In genomic region chr19:45368737-45369340, GRCh38 we compare ENCODE assay signal across 16 cellular contexts. TPM values are rescaled to one million over a fixed set of nuclear protein-coding genes. Genes with fewer than 3 reads are reported as not detected.
DNase-seq lines count a peak whose midpoint lies in the region; ATAC-seq and TF ChIP-seq lines count a peak whose summit lies in the region.
"Had no signal": no experiment of that assay in that cellular context is flagged by ENCODE, and none has a peak within 500 bp of the region (broad histone marks: within the 10 kb centered on the region; RNA-seq: fewer than 3 reads in every experiment).

No MANE protein-coding gene starts in this region.

- H4K20me1 ChIP-seq in PC-9 (ENCODE audit: insufficient read depth), result no peaks in the 10 kb centered on the region

- H3K9me2 ChIP-seq in PC-9 (ENCODE audit: insufficient read depth), result no peaks in the 10 kb centered on the region

- H3K9me3 Mint-ChIP-seq in stimulated activated naive CD8-positive, alpha-beta T cell treated with anti-CD3 and anti-CD28 coated beads, Interleukin-15, Interleukin-2, amounts not matched to agents 100 ng/mL and 50 ng/mL, for 24 hours, result no peaks in the 10 kb centered on the region
- H3K9me3 Mint-ChIP-seq in glutamatergic neuron (ENCODE audit: unreplicated experiment), result peaks cover 2% of the 10 kb centered on the region

- no peak overlapping the region for H2AFZ ChIP-seq in PC-9

- no peaks in the 10 kb centered on the region for H3K27me3 Mint-ChIP-seq in stimulated activated naive CD8-positive, alpha-beta T cell treated with anti-CD3 and anti-CD28 coated beads, Interleukin-15, Interleukin-2, amounts not matched to agents 100 ng/mL and 50 ng/mL, for 24 hours
- H3K27me3 Mint-ChIP-seq in glutamatergic neuron (ENCODE audit: unreplicated experiment), result no peaks in the 10 kb centered on the region

- POLR2A ChIA-PET in PC-9 (lab: Charles Lee; ENCODE audit: unreplicated experiment), result interaction anchor here (1.3 kb wide), 1 partner anchor 305 kb away, joined by 3 read pairs; no protein-coding TSS in a partner anchor

- intact Hi-C loops in PC-9 (cut with micrococcal nuclease; ENCODE audit: unreplicated experiment), result no loop called here

- peak overlapping the region; percentile 73 for H3K4me3 Mint-ChIP-seq in stimulated activated naive CD8-positive, alpha-beta T cell treated with anti-CD3 and anti-CD28 coated beads, Interleukin-15, Interleukin-2, amounts not matched to agents 100 ng/mL and 50 ng/mL, for 24 hours
- H3K4me3 Mint-ChIP-seq in glutamatergic neuron (ENCODE audit: unreplicated experiment), result peak overlapping the region; percentile 59

- no peak for ATAC-seq in stimulated activated naive CD8-positive, alpha-beta T cell treated with anti-CD3 and anti-CD28 coated beads, Interleukin-15, Interleukin-2, amounts not matched to agents 100 U/mL and 50 U/mL, for 24 hours
- ATAC-seq in HG02763 (IDR thresholded peaks at IDR 0.05; ENCODE audit: unreplicated experiment) (no peak), GM19395 (IDR thresholded peaks at IDR 0.05; ENCODE audit: unreplicated experiment) (no peak)

- in situ Hi-C loops in GM13977 (cut with MboI; ENCODE audit: low pct_unique_long_range_greater_than_20kb, low sequenced_read_pairs, unreplicated experiment), result no loop called here

- CTCF ChIA-PET in PC-9 (lab: Charles Lee), result no interaction called here

- peaks cover 16% of the 10 kb centered on the region; the same call in 1 of the 2 replicates for H3K4me1 ChIP-seq in PC-9 (replicated peaks; ENCODE audit: insufficient read depth)

- TSS peak; percentile 29 for BruUV-seq in PC-9 (replicated peaks; lab: Mats Ljungman, UMichigan)

- peak overlapping the region; percentile 98; the same call in 1 of the 2 replicates for H3K4me2 ChIP-seq in PC-9

- H3K79me2 ChIP-seq in PC-9 (ENCODE audit: low read depth), result peaks cover 12% of the 10 kb centered on the region; the same call in 1 of the 2 replicates

- no peak overlapping the region for H3K27ac Mint-ChIP-seq in stimulated activated naive CD8-positive, alpha-beta T cell treated with anti-CD3 and anti-CD28 coated beads, Interleukin-15, Interleukin-2, amounts not matched to agents 100 ng/mL and 50 ng/mL, for 24 hours
- no peak overlapping the region for H3K27ac Mint-ChIP-seq in glutamatergic neuron (ENCODE audit: unreplicated experiment)

- H3K27me3 ChIP-seq in PC-9 (ENCODE audit: insufficient read depth, low read depth), result no peaks in the 10 kb centered on the region
- H3K27me3 ChIP-seq: neutrophil, tibial artery had no signal

- no peak overlapping the region for H3K27ac ChIP-seq in PC-9
- H3K27ac ChIP-seq: neutrophil, tibial artery had no signal

- H3K9me3 ChIP-seq in PC-9 (ENCODE audit: insufficient read depth, low read depth), result no peaks in the 10 kb centered on the region
- H3K9me3 ChIP-seq: neutrophil, tibial artery had no signal

- peaks cover 19% of the 10 kb centered on the region for H3K4me1 Mint-ChIP-seq in stimulated activated naive CD8-positive, alpha-beta T cell treated with anti-CD3 and anti-CD28 coated beads, Interleukin-15, Interleukin-2, amounts not matched to agents 100 ng/mL and 50 ng/mL, for 24 hours (ENCODE audit: low read depth)
- H3K4me1 Mint-ChIP-seq in glutamatergic neuron (ENCODE audit: low read depth, unreplicated experiment), result peaks cover 3% of the 10 kb centered on the region

- peaks cover 4% of the 10 kb centered on the region for H3F3A ChIP-seq in PC-9 (ENCODE audit: insufficient read depth, low read depth)

- no peaks in the 10 kb centered on the region for H3K36me3 Mint-ChIP-seq in stimulated activated naive CD8-positive, alpha-beta T cell treated with anti-CD3 and anti-CD28 coated beads, Interleukin-15, Interleukin-2, amounts not matched to agents 100 ng/mL and 50 ng/mL, for 24 hours (ENCODE audit: low read depth)
- no peaks in the 10 kb centered on the region for H3K36me3 Mint-ChIP-seq in glutamatergic neuron (ENCODE audit: unreplicated experiment)

- H3K36me3 ChIP-seq in PC-9 (ENCODE audit: low read depth), result no peaks in the 10 kb centered on the region

- DNase-seq in stimulated activated naive CD8-positive, alpha-beta T cell treated with anti-CD3 and anti-CD28 coated beads, Interleukin-15, Interleukin-2, amounts not matched to agents 100 U/mL and 50 U/mL, for 24 hours, result no peak
- DNase-seq in PC-9 (no peak), glutamatergic neuron (no peak), GM13977 (ENCODE audit: low spot score) (no peak), NCI-H146 (lab: John Stamatoyannopoulos, UW) (no peak)
- DNase-seq: activated CD8-positive, alpha-beta memory T cell treated with anti-CD3 and anti-CD28 coated beads, Interleukin-2, amount 50 U/mL, for 4 hours; cortex of kidney; DMS79; NCI-H1930; SIG-M5; stimulated activated CD4-positive, alpha-beta T cell treated with anti-CD3 and anti-CD28 coated beads, Interleukin-4, amount 100 ng/mL, for 1 hour; tibial artery had no signal

- TF ChIP-seq CTCF in PC-9 (conservative IDR thresholded peaks at IDR 0.05) (no peak), glutamatergic neuron (IDR thresholded peaks at IDR 0.05; ENCODE audit: partially characterized antibody, unreplicated experiment) (no peak), GM13977 (IDR thresholded peaks at IDR 0.05; ENCODE audit: extremely low read depth, insufficient read depth, missing control alignments) (no peak)

- no peak overlapping the region for H3K4me3 ChIP-seq in PC-9

RNA-seq across cellular contexts. Expression of gene ERCC2, which starts 1.5 kb away (rescaled TPM):
- total RNA-seq in PC-9 (2021) (26.1 and 33.1 TPM in 2 replicates), glutamatergic neuron (ENCODE audit: unreplicated experiment) (52.9 TPM)

RNA-seq across cellular contexts. Expression of gene KLC3, which starts 28.3 kb away (rescaled TPM):
- total RNA-seq in PC-9 (2021) (20.6 and 30.7 TPM in 2 replicates), glutamatergic neuron (ENCODE audit: unreplicated experiment) (not detected)

RNA-seq across cellular contexts. Expression of gene PPP1R13L, which starts 36.0 kb away (rescaled TPM):
- total RNA-seq in PC-9 (2021) (113 and 121 TPM in 2 replicates), glutamatergic neuron (ENCODE audit: unreplicated experiment) (0.93 TPM)

RNA-seq across cellular contexts. Expression of gene POLR1G, which starts 37.6 kb away (rescaled TPM):
- total RNA-seq in PC-9 (2021), result 9.6 and 11.5 TPM in 2 replicates
- total RNA-seq in glutamatergic neuron (ENCODE audit: unreplicated experiment), result 4.3 TPM

RNA-seq across cellular contexts. Expression of gene CKM, which starts 46.2 kb away (rescaled TPM):
- not detected in 2 replicates for total RNA-seq in PC-9 (2021)
- 0.42 TPM for total RNA-seq in glutamatergic neuron (ENCODE audit: unreplicated experiment)

Comparison
In these comparisons a context has a peak if more than half of its experiments do, and no peak if none do; other contexts are left out.
1. RNA of gene KLC3, which starts 28.3 kb away (total RNA-seq): 20.6 to 30.7 TPM in PC-9; not detected in glutamatergic neuron (single experiment); every median in the first group is over 10 times any median in the second.
2. RNA of gene PPP1R13L, which starts 36.0 kb away (total RNA-seq): 113 to 121 TPM in PC-9; 0.93 TPM in glutamatergic neuron (single experiment); every median in the first group is over 10 times any median in the second.